8 cellular contexts compared by ENCODE assay signal in genomic region chr4:4334798-4335520, GRCh38. TPM values are rescaled to one million over a fixed set of nuclear protein-coding genes. Genes with fewer than 3 reads are reported as not detected.
DNase-seq lines count a peak whose midpoint lies in the region; ATAC-seq and TF ChIP-seq lines count a peak whose summit lies in the region.

No MANE protein-coding gene starts in this region.

- POLR2A ChIA-PET in activated CD4-positive, alpha-beta memory T cell treated with anti-CD3 and anti-CD28 coated beads, Interleukin-2, amount 10 ng/mL, durations not matched to agents 7 days and 5 days (lab: Charles Lee): no interaction called here

- peak; percentile 64 for TF ChIP-seq CTCF in mucosa of descending colon (IDR thresholded peaks at IDR 0.05)

- H3K36me3 ChIP-seq in mucosa of descending colon (ENCODE audit: low read depth): no peaks in the 10 kb centered on the region

- H3K9me3 ChIP-seq in mucosa of descending colon: no peaks in the 10 kb centered on the region

- intact Hi-C loops in mucosa of descending colon (cut with DNase I, micrococcal nuclease): loop anchor here (5.0 to 10.0 kb wide), 2 partner anchors 80 to 83 kb away; no protein-coding TSS in a partner anchor

- DNase-seq in DMS 273 (lab: John Stamatoyannopoulos, UW; ENCODE audit: unreplicated experiment): peak; percentile 69
- DNase-seq in DMS 273 treated with DMSO at 0.1 percent for 48 hours (lab: John Stamatoyannopoulos, UW): no peak
- DNase-seq in NCI-H2227 treated with DMSO at 0.1 percent for 48 hours (lab: John Stamatoyannopoulos, UW): peak; percentile 1
- DNase-seq in activated CD4-positive, alpha-beta memory T cell treated with anti-CD3 and anti-CD28 coated beads, Interleukin-2, amount 10 ng/mL, durations not matched to agents 7 days and 5 days: peak; percentile 85
- peak; percentile 66 for DNase-seq in effector CD4-positive, alpha-beta T cell
- peak; percentile 67 to 81 (median 76) for DNase-seq in mucosa of descending colon
- peak; percentile 33 for DNase-seq in stimulated activated CD8-positive, alpha-beta memory T cell treated with anti-CD3 and anti-CD28 coated beads, Interleukin-7, amount 100 ng/mL, for 24 hours (ENCODE audit: low read depth)

- no peak overlapping the region for H3K4me3 ChIP-seq in mucosa of descending colon

- H3K4me1 ChIP-seq in mucosa of descending colon (ENCODE audit: low read depth): no peaks in the 10 kb centered on the region

- H3K4me3 Mint-ChIP-seq in activated CD4-positive, alpha-beta memory T cell treated with anti-CD3 and anti-CD28 coated beads, Interleukin-2, amount 10 ng/mL, durations not matched to agents 7 days and 5 days: no peak overlapping the region

- no peak overlapping the region for H3K27ac Mint-ChIP-seq in activated CD4-positive, alpha-beta memory T cell treated with anti-CD3 and anti-CD28 coated beads, Interleukin-2, amount 10 ng/mL, durations not matched to agents 7 days and 5 days

- H3K27me3 Mint-ChIP-seq in activated CD4-positive, alpha-beta memory T cell treated with anti-CD3 and anti-CD28 coated beads, Interleukin-2, amount 10 ng/mL, durations not matched to agents 7 days and 5 days: peaks cover 3% of the 10 kb centered on the region

- H3K36me3 Mint-ChIP-seq in activated CD4-positive, alpha-beta memory T cell treated with anti-CD3 and anti-CD28 coated beads, Interleukin-2, amount 10 ng/mL, durations not matched to agents 7 days and 5 days (ENCODE audit: low read depth): no peaks in the 10 kb centered on the region

- peaks cover 2% of the 10 kb centered on the region for H3K4me1 Mint-ChIP-seq in activated CD4-positive, alpha-beta memory T cell treated with anti-CD3 and anti-CD28 coated beads, Interleukin-2, amount 10 ng/mL, durations not matched to agents 7 days and 5 days

- CTCF ChIA-PET in activated CD4-positive, alpha-beta memory T cell treated with anti-CD3 and anti-CD28 coated beads, Interleukin-2, amount 10 ng/mL, durations not matched to agents 7 days and 5 days (lab: Charles Lee): interaction anchor here (4.2 to 6.0 kb wide), 2 partner anchors 75 to 84 kb away, joined by 36 to 62 read pairs; no protein-coding TSS in a partner anchor

- no peaks in the 10 kb centered on the region for H3K9me3 Mint-ChIP-seq in activated CD4-positive, alpha-beta memory T cell treated with anti-CD3 and anti-CD28 coated beads, Interleukin-2, amount 10 ng/mL, durations not matched to agents 7 days and 5 days

- ATAC-seq in HG02852 (IDR thresholded peaks at IDR 0.05; ENCODE audit: unreplicated experiment): peak; percentile 64
- ATAC-seq in mucosa of descending colon: peak; percentile 82

RNA-seq across cellular contexts. Expression of gene ZBTB49, which starts 44.9 kb away (rescaled TPM):
- total RNA-seq in activated CD4-positive, alpha-beta memory T cell treated with anti-CD3 and anti-CD28 coated beads, Interleukin-2, amount 10 ng/mL, durations not matched to agents 7 days and 5 days: 1 to 10 TPM; 6.6 to 7.4 TPM
- total RNA-seq in mucosa of descending colon: 1 to 10 TPM; 3.5 to 8.9 (median 8.4) TPM

RNA-seq across cellular contexts. Expression of gene LYAR, which starts 45.0 kb away (rescaled TPM):
- 10 to 100 TPM; 47.4 to 49.8 TPM for total RNA-seq in activated CD4-positive, alpha-beta memory T cell treated with anti-CD3 and anti-CD28 coated beads, Interleukin-2, amount 10 ng/mL, durations not matched to agents 7 days and 5 days
- 10 to 100 TPM in 1 of 3 donors, 1 to 10 TPM in 2; 5.2 to 12.9 (median 8.2) TPM for total RNA-seq in mucosa of descending colon

RNA-seq across cellular contexts. Expression of gene NSG1, which starts 51.9 kb away (rescaled TPM):
- total RNA-seq in activated CD4-positive, alpha-beta memory T cell treated with anti-CD3 and anti-CD28 coated beads, Interleukin-2, amount 10 ng/mL, durations not matched to agents 7 days and 5 days: 1 to 10 TPM; 7.0 to 7.7 TPM
- total RNA-seq in mucosa of descending colon: 1 to 10 TPM; 1.2 to 7.9 (median 3.3) TPM
